ENCODE assay signal across 21 cellular contexts in genomic region chr10:28744021-28744420, GRCh38.
"Had no signal": no experiment of that assay in that cellular context is flagged by ENCODE, and none has a peak within 500 bp of the region (broad histone marks: within the 10 kb centered on the region; RNA-seq: fewer than 3 reads in every experiment).

No MANE protein-coding gene starts in this region.

- H3K4me1 ChIP-seq: heart right ventricle, tibial artery, vagina had no signal

- H3K9me3 ChIP-seq: neutrophil, ovary, tibial artery, vagina had no signal

- ATAC-seq: activated CD8-positive, alpha-beta T cell treated with anti-CD3 and anti-CD28 coated beads, Interleukin-2, amount 10 ng/mL, durations not matched to agents 7 days and 5 days; activated naive CD8-positive, alpha-beta T cell treated with anti-CD3 and anti-CD28 coated beads, Interleukin-2, amount 50 U/mL, for 24 hours; heart right ventricle; left colon; right cardiac atrium; stimulated activated naive CD8-positive, alpha-beta T cell treated with anti-CD3 and anti-CD28 coated beads, Interleukin-15, amount 100 ng/mL, for 72 hours had no signal

- H3K27ac ChIP-seq: cardiac muscle cell, heart right ventricle, neutrophil, ovary, tibial artery, vagina, WERI-Rb-1 had no signal

- H3K4me3 ChIP-seq: cardiac muscle cell, heart right ventricle, ovary, tibial artery, vagina had no signal

- DNase-seq: activated CD4-positive, alpha-beta T cell treated with anti-CD3 and anti-CD28 coated beads for 1 hour; activated CD4-positive, alpha-beta T cell treated with anti-CD3 and anti-CD28 coated beads, Interleukin-2, amount 50 U/mL, for 1 hour; activated CD8-positive, alpha-beta T cell treated with anti-CD3 and anti-CD28 coated beads, Interleukin-2, amount 10 ng/mL, durations not matched to agents 7 days and 5 days; activated gamma-delta T cell; activated naive CD4-positive, alpha-beta T cell treated with anti-CD3 and anti-CD28 coated beads, Interleukin-2, amount 50 U/mL, for 16 hours; activated naive CD8-positive, alpha-beta T cell treated with anti-CD3 and anti-CD28 coated beads, Interleukin-2, amount 50 U/mL, for 24 hours; cortex of kidney; heart right ventricle; left colon; ovary; right cardiac atrium; stimulated activated CD4-positive, alpha-beta T cell treated with anti-CD3 and anti-CD28 coated beads, Interleukin-1b, Interleukin-23, amount 100 ng/mL, for 48 hours; stimulated activated naive CD8-positive, alpha-beta T cell treated with anti-CD3 and anti-CD28 coated beads, Interleukin-15, amount 100 ng/mL, for 72 hours; T1000; tibial artery; WERI-Rb-1 had no signal

- FAIRE-seq: endometrium, keratinocyte had no signal

- H3K36me3 ChIP-seq: cardiac muscle cell, heart right ventricle, neutrophil, ovary, tibial artery, vagina, WERI-Rb-1 had no signal

- H3K27me3 ChIP-seq: cardiac muscle cell, neutrophil, ovary, tibial artery, vagina had no signal
